Comparison of ENCODE assay signal across 15 cellular contexts in the genomic region with DNA sequence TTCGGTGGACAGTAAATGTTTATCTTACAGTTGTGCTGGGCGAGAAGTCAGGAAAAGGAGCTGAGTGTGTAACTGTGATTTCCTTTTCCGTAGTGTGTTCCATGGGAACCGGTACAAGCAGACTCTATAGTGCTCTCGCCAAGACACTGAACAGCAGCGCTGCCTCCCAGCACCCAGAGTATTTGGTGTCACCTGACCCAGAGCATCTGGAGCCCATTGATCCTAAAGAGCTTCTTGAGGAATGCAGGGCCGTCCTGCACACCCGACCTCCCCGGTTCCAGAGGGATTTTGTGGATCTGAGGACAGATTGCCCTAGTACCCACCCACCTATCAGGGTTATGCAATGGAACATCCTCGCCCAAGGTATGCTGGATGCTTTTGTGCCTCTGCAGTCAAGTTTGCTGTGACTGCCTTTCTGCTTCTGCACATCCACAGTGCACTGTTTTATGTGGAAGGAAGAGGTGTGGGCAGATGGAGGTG. TPM values are rescaled to one million over a fixed set of nuclear protein-coding genes. Genes with fewer than 3 reads are reported as not detected.
DNase-seq lines count a peak whose midpoint lies in the region; TF ChIP-seq lines count a peak whose summit lies in the region.
"Had no signal": no experiment of that assay in that cellular context is flagged by ENCODE, and none has a peak within 500 bp of the region (broad histone marks: within the 10 kb centered on the region; RNA-seq: fewer than 3 reads in every experiment).

No MANE protein-coding gene starts in this region.

- no peaks in the 10 kb centered on the region for H3K9me3 Mint-ChIP-seq in chondrocyte (ENCODE audit: low read depth)
- no peaks in the 10 kb centered on the region for H3K9me3 Mint-ChIP-seq in immature natural killer cell
- H3K9me3 Mint-ChIP-seq in progenitor cell of endocrine pancreas (ENCODE audit: low read depth): no peaks in the 10 kb centered on the region
- H3K9me3 Mint-ChIP-seq: activated T-cell treated with anti-CD3 and anti-CD28 coated beads, Interleukin-2, amount 50 U/mL, for 4 hours had no signal

- TF ChIP-seq CTCF in chondrocyte (IDR thresholded peaks at IDR 0.05): no peak
- no peak for TF ChIP-seq CTCF in progenitor cell of endocrine pancreas (IDR thresholded peaks at IDR 0.05; ENCODE audit: unreplicated experiment)
- no peak for TF ChIP-seq CTCF in ascending aorta (IDR thresholded peaks at IDR 0.05)

- H3K4me3 Mint-ChIP-seq in chondrocyte (ENCODE audit: unreplicated experiment) (no peak overlapping the region), immature natural killer cell (no peak overlapping the region), progenitor cell of endocrine pancreas (ENCODE audit: low read depth) (no peak overlapping the region)
- H3K4me3 Mint-ChIP-seq: activated T-cell treated with anti-CD3 and anti-CD28 coated beads, Interleukin-2, amount 50 U/mL, for 4 hours had no signal

- peaks cover 24 to 26% of the 10 kb centered on the region in 2 donors for H3K36me3 ChIP-seq in ascending aorta
- H3K36me3 ChIP-seq: adrenal gland had no signal

- H3K4me3 ChIP-seq in ascending aorta: no peak overlapping the region
- H3K4me3 ChIP-seq: adrenal gland, upper lobe of left lung had no signal

- DNase-seq in D341Med (ENCODE audit: low spot score): peak; percentile 53
- DNase-seq in chondrocyte (ENCODE audit: low spot score): no peak
- no peak for DNase-seq in immature natural killer cell
- DNase-seq in progenitor cell of endocrine pancreas (ENCODE audit: low spot score, unreplicated experiment): no peak
- DNase-seq in MV-4-11 (lab: John Stamatoyannopoulos, UW): no peak
- no peak for DNase-seq in ascending aorta (ENCODE audit: low spot score in 2 of 2)
- DNase-seq in A172 (ENCODE audit: low spot score): no peak
- DNase-seq in stimulated activated CD4-positive, alpha-beta T cell treated with anti-CD3 and anti-CD28 coated beads, Interleukin-1b, Interleukin-23, amount 100 ng/mL, for 48 hours: no peak
- DNase-seq: activated T-cell treated with anti-CD3 and anti-CD28 coated beads, Interleukin-2, amount 50 U/mL, for 4 hours; AML-193; effector CD8-positive, alpha-beta T cell; NCI-H1092 treated with DMSO at 0.1 percent for 48 hours; NCI-H446; upper lobe of left lung had no signal

- H3K4me1 Mint-ChIP-seq in chondrocyte (ENCODE audit: low read depth) (peaks cover 18% of the 10 kb centered on the region), immature natural killer cell (peaks cover 4 to 19% of the 10 kb centered on the region in 2 donors), progenitor cell of endocrine pancreas (ENCODE audit: low read depth) (no peaks in the 10 kb centered on the region)

- no peaks in the 10 kb centered on the region for H3K4me1 ChIP-seq in ascending aorta

- H3K27ac Mint-ChIP-seq in chondrocyte (ENCODE audit: unreplicated experiment) (peak overlapping the region; percentile 59), immature natural killer cell (peak overlapping the region in 4 of 6 donors; percentile 19 to 58 (median 40)), progenitor cell of endocrine pancreas (peak overlapping the region; percentile 59)

- no peaks in the 10 kb centered on the region for H3K27me3 Mint-ChIP-seq in chondrocyte (ENCODE audit: low read depth)
- peaks cover 0 to 2% (median 0%) of the 10 kb centered on the region in 3 donors for H3K27me3 Mint-ChIP-seq in immature natural killer cell (ENCODE audit: low read depth in 3 of 3)
- H3K27me3 Mint-ChIP-seq in progenitor cell of endocrine pancreas: no peaks in the 10 kb centered on the region

- H3K27ac ChIP-seq in ascending aorta: peak overlapping the region in 1 of 2 donors; percentile 23
- H3K27ac ChIP-seq: adrenal gland, upper lobe of left lung had no signal

- H3K9me3 ChIP-seq in ascending aorta: no peaks in the 10 kb centered on the region
- H3K9me3 ChIP-seq: adrenal gland, upper lobe of left lung had no signal

- intact Hi-C loops in ascending aorta (cut with DNase I): no loop called here

- H3K27me3 ChIP-seq in ascending aorta: no peaks in the 10 kb centered on the region
- H3K27me3 ChIP-seq: adrenal gland, upper lobe of left lung had no signal

- peaks cover 19% of the 10 kb centered on the region for H3K36me3 Mint-ChIP-seq in chondrocyte (ENCODE audit: low read depth)
- H3K36me3 Mint-ChIP-seq in immature natural killer cell: no peaks in the 10 kb centered on the region
- H3K36me3 Mint-ChIP-seq in progenitor cell of endocrine pancreas (ENCODE audit: insufficient read depth): peaks cover 28% of the 10 kb centered on the region

RNA-seq across cellular contexts. Expression of gene NOCT, which starts 27.4 kb away (rescaled TPM):
- total RNA-seq in chondrocyte (23.8 to 31.6 TPM (median 31.5 TPM) in 3 replicates), progenitor cell of endocrine pancreas (32.2 and 33.8 TPM in 2 replicates), ascending aorta (9.9 TPM)
- polyA plus RNA-seq in immature natural killer cell: under 1 TPM in 2 of 3 donors, not detected in 1; 0.83 to 0.86 TPM
- 28.9 and 32.1 TPM in 2 replicates for total RNA-seq in A172 (2014; rRNA removed; shearing (Covaris generic))
